ENCODE assay signal across 8 cellular contexts in genomic region chr11:61477734-61478148, GRCh38. TPM values are rescaled to one million over a fixed set of nuclear protein-coding genes. Genes with fewer than 3 reads are reported as not detected.
A peak's percentile ranks its signal among the peaks of the same experiment; 100 is the strongest.
DNase-seq lines count a peak whose midpoint lies in the region; ATAC-seq, FAIRE-seq and TF ChIP-seq lines count a peak whose summit lies in the region.

No MANE protein-coding gene starts in this region.

- no peak overlapping the region for H3K4me3 Mint-ChIP-seq in T-helper 2 cell treated with Interferon-gamma antibody and Interleukin-4, amounts not matched to agents 5 μg/mL and 100 μg/mL, for 36 hours

- in situ Hi-C loops in K562 (cut with MboI), result no loop called here

- no TSS peak for BruUV-seq in K562 (replicated peaks; lab: Mats Ljungman, UMichigan)

- H3K9me1 ChIP-seq in K562 (ENCODE audit: control insufficient read depth, insufficient read depth, low read length), result no peaks in the 10 kb centered on the region

- H4K20me1 ChIP-seq in K562 (replicated peaks; ENCODE audit: control insufficient read depth, insufficient read depth, low read length), result peaks cover 9% of the 10 kb centered on the region; the same call in 1 of the 2 replicates

- POLR2A ChIA-PET in K562 (lab: Yijun Ruan, JAX), result no interaction called here

- intact Hi-C loops in Right ventricle myocardium inferior (cut with DNase I) (loop anchor here (1.0 to 2.0 kb wide), 4 partner anchors 29 to 161 kb away; no protein-coding TSS in a partner anchor), cardiac septum (cut with DNase I) (loop anchor here (2.0 to 10.0 kb wide), 5 partner anchors 39 to 247 kb away; no protein-coding TSS in a partner anchor), K562 (cut with micrococcal nuclease) (loop anchor here (1.0 to 2.0 kb wide), 2 partner anchors 40 to 161 kb away; no protein-coding TSS in a partner anchor), left colon (cut with DNase I, micrococcal nuclease) (loop anchor here (2.0 to 10.0 kb wide), 2 partner anchors 39 to 157 kb away; no protein-coding TSS in a partner anchor)

- ATAC-seq in Right ventricle myocardium inferior, result no peak
- ATAC-seq in K562, result peak; percentile 59
- peak; percentile 17 for ATAC-seq in left colon
- ATAC-seq in HG02870 (IDR thresholded peaks at IDR 0.05; ENCODE audit: unreplicated experiment), result no peak
- no peak for ATAC-seq in HG03571 (IDR thresholded peaks at IDR 0.05; ENCODE audit: unreplicated experiment)

- no peak overlapping the region for H3K27ac ChIP-seq in K562 (ENCODE audit: extremely low read depth, low read depth, low read length)

- WGBS in K562 (ENCODE audit: insufficient coverage, low coverage, missing lambda C conversion rate), result 0% methylated on average over 15 of the region's 18 CpGs

- no peaks in the 10 kb centered on the region for H3K36me3 ChIP-seq in K562 (ENCODE audit: control insufficient read depth, insufficient read depth, low read length)

- H2AFZ ChIP-seq in K562 (ENCODE audit: low read depth, low read length), result no peak overlapping the region

- no peak for TF ChIP-seq EP300 in K562 (IDR thresholded peaks at IDR 0.05; ENCODE audit: low read length)

- H3K27ac Mint-ChIP-seq in T-helper 2 cell treated with Interferon-gamma antibody and Interleukin-4, amounts not matched to agents 5 μg/mL and 100 μg/mL, for 36 hours, result no peak overlapping the region

- FAIRE-seq in K562 (lab: Jason Lieb, UNC), result peak; percentile 70

- peaks cover 11 to 33% of the 10 kb centered on the region in 2 experiments; a peak in 4 of 5 replicates for H3K27me3 ChIP-seq in K562 (ENCODE audit: control insufficient read depth in 2 of 2, insufficient read depth in 2 of 2, low read length in 2 of 2)

- TF ChIP-seq RAD21 in K562 (CRISPR knock-in tag; conservative IDR thresholded peaks at IDR 0.05 in 1 of 2, IDR thresholded peaks at IDR 0.05 in 1 of 2), result peak; percentile 75 to 86

- no peak for TF ChIP-seq POLR2A in K562 (conservative IDR thresholded peaks at IDR 0.05)

- H3K4me1 ChIP-seq in K562 (replicated peaks in 1 of 2; ENCODE audit: control insufficient read depth in 2 of 2, insufficient read depth in 2 of 2, low read length in 2 of 2), result peaks cover 0 to 26% of the 10 kb centered on the region in 2 experiments; a peak in 3 of 5 replicates

- CTCF ChIA-PET in K562 (lab: Yijun Ruan, JAX; ENCODE audit: low intra/inter-chr PET ratio), result interaction anchor here (0.5 to 2.2 kb wide), 4 partner anchors 39 to 204 kb away, joined by 4 to 23 read pairs (median 4); partner anchors contain the start of gene SYT7

- no peaks in the 10 kb centered on the region for H3K4me1 Mint-ChIP-seq in T-helper 2 cell treated with Interferon-gamma antibody and Interleukin-4, amounts not matched to agents 5 μg/mL and 100 μg/mL, for 36 hours (ENCODE audit: low read depth)

- H3K36me3 Mint-ChIP-seq in T-helper 2 cell treated with Interferon-gamma antibody and Interleukin-4, amounts not matched to agents 5 μg/mL and 100 μg/mL, for 36 hours (ENCODE audit: low read depth), result peaks cover 4% of the 10 kb centered on the region

- DNase-seq in Right ventricle myocardium inferior (ENCODE audit: missing footprints) (peak; percentile 78), cardiac septum (ENCODE audit: low spot score) (no peak), K562 (ENCODE audit: extremely low read depth in 1 of 4, low spot score in 3 of 4) (peak; percentile 65 to 82 (median 78)), left colon (peak in 1 of 2 donors; percentile 52)
- DNase-seq in T-helper 2 cell treated with Interferon-gamma antibody and Interleukin-4, amounts not matched to agents 5 μg/mL and 100 μg/mL, for 36 hours (ENCODE audit: low spot score), result peak; percentile 27
- DNase-seq in stimulated activated CD4-positive, alpha-beta T cell treated with anti-CD3 and anti-CD28 coated beads, TNF-alpha, amount 100 ng/mL, for 4 hours (ENCODE audit: low read depth in 3 of 3), result peak; percentile 21 to 31 (median 28)

- no peak overlapping the region for H3K4me3 ChIP-seq in K562

- H3K9ac ChIP-seq in K562 (ENCODE audit: insufficient read depth in 1 of 2, low read depth in 2 of 2, low read length in 2 of 2), result no peak overlapping the region

- peak; percentile 87 to 90 (median 89) for TF ChIP-seq CTCF in K562 (IDR thresholded peaks at IDR 0.05 in 2 of 3, conservative IDR thresholded peaks at IDR 0.05 in 1 of 3; ENCODE audit: insufficient read depth in 2 of 3, low read depth in 1 of 3, low read length in 3 of 3)

- H3K27me3 Mint-ChIP-seq in T-helper 2 cell treated with Interferon-gamma antibody and Interleukin-4, amounts not matched to agents 5 μg/mL and 100 μg/mL, for 36 hours (ENCODE audit: low read depth), result no peaks in the 10 kb centered on the region

- no peak overlapping the region for H3K4me2 ChIP-seq in K562 (ENCODE audit: insufficient read depth, low read length)

- H3K9me3 Mint-ChIP-seq in T-helper 2 cell treated with Interferon-gamma antibody and Interleukin-4, amounts not matched to agents 5 μg/mL and 100 μg/mL, for 36 hours, result no peaks in the 10 kb centered on the region

- no peaks in the 10 kb centered on the region for H3K79me2 ChIP-seq in K562 (ENCODE audit: control insufficient read depth, insufficient read depth, low read length)

- H3K9me3 ChIP-seq in K562 (replicated peaks; ENCODE audit: control insufficient read depth, insufficient read depth, low read depth, low read length), result no peaks in the 10 kb centered on the region

TF ChIP-seq in K562, 482 proteins besides CTCF, POLR2A, EP300 and RAD21 (continues in another document):
- TF ChIP-seq U2AF1 (optimal IDR thresholded peaks at IDR 0.05; ENCODE audit: low read depth, low read length), result no peak

RNA-seq across cellular contexts. Expression of gene LRRC10B, which starts 30.8 kb away (rescaled TPM):
- total RNA-seq in Right ventricle myocardium inferior, result 0.60 TPM
- 0.65 TPM for total RNA-seq in cardiac septum
- not detected in 2 replicates for total RNA-seq in K562 (2011; cell fraction: chromatin; rRNA removed; ENCODE audit: low replicate concordance)
- total RNA-seq in K562 (2011; cell fraction: nucleolus; rRNA removed), result 0.17 TPM in 1 of 2 replicates, not detected in the other
- total RNA-seq in K562 (2011; cell fraction: nucleoplasm; rRNA removed), result not detected in 2 replicates
- total RNA-seq in K562 (2014; rRNA removed), result not detected in 2 replicates
- total RNA-seq in K562 (2014; rRNA removed; fragmentation: Illumina TruSeq; extraction: Trizol), result not detected in 2 replicates
- total RNA-seq in K562 (2015; rRNA removed; fragmentation: Illumina TruSeq; extraction: Trizol), result 0.11 TPM in 1 of 2 replicates, not detected in the other
- not detected in 2 replicates for total RNA-seq in K562 (2021)
- 0.04 TPM in 1 of 2 replicates, not detected in the other for polyA plus RNA-seq in K562 (2011; rRNA removed)
- polyA plus RNA-seq in K562 (2011; cell fraction: cytosol; rRNA removed), result 0.03 and 0.07 TPM in 2 replicates
- polyA plus RNA-seq in K562 (2011; cell fraction: nucleus; rRNA removed), result 0.04 and 0.07 TPM in 2 replicates
- 0.06 TPM in 1 of 2 replicates, not detected in the other for polyA plus RNA-seq in K562 (2012)
- not detected in 2 replicates for polyA plus RNA-seq in K562 (2014; fragmentation: Illumina TruSeq; extraction: Trizol)
- not detected for polyA plus RNA-seq in K562 (2014; fragmentation: Nextera tagmentation; extraction: Ambion mirVana)
- polyA plus RNA-seq in K562 (2014; rRNA removed), result not detected in 2 replicates
- not detected in 2 replicates for polyA minus RNA-seq in K562 (2011; rRNA and poly(A)+ RNA removed)
- polyA minus RNA-seq in K562 (2011; cell fraction: cytosol; rRNA and poly(A)+ RNA removed), result not detected in 2 replicates
- 0.11 TPM in 1 of 2 replicates, not detected in the other for polyA minus RNA-seq in K562 (2011; cell fraction: nucleus; rRNA and poly(A)+ RNA removed)
- total RNA-seq in left colon, result under 1 TPM; 0.61 to 0.75 TPM

RNA-seq across cellular contexts. Expression of gene SDHAF2, which starts 47.8 kb away (rescaled TPM):
- total RNA-seq in Right ventricle myocardium inferior (36.8 TPM), cardiac septum (27.9 TPM), K562 (2014; rRNA removed) (27.6 and 51.6 TPM in 2 replicates), K562 (2014; rRNA removed; fragmentation: Illumina TruSeq; extraction: Trizol) (23.1 and 24.9 TPM in 2 replicates), K562 (2015; rRNA removed; fragmentation: Illumina TruSeq; extraction: Trizol) (21.2 and 24.1 TPM in 2 replicates), K562 (2021) (34.8 and 39.4 TPM in 2 replicates), left colon (10 to 100 TPM; 33.4 to 39.2 TPM)
- total RNA-seq in K562 (2011; cell fraction: chromatin; rRNA removed; ENCODE audit: low replicate concordance), result 127 and 189 TPM in 2 replicates
- 134 and 143 TPM in 2 replicates for total RNA-seq in K562 (2011; cell fraction: nucleolus; rRNA removed)
- total RNA-seq in K562 (2011; cell fraction: nucleoplasm; rRNA removed), result 150 and 151 TPM in 2 replicates
- polyA plus RNA-seq in K562 (2011; rRNA removed) (82.2 and 86.3 TPM in 2 replicates), K562 (2014; fragmentation: Illumina TruSeq; extraction: Trizol) (30.7 and 40.4 TPM in 2 replicates), K562 (2014; fragmentation: Nextera tagmentation; extraction: Ambion mirVana) (100 to 1,000 TPM; 140 to 144 TPM), K562 (2014; rRNA removed) (48.0 and 55.9 TPM in 2 replicates)
- polyA plus RNA-seq in K562 (2011; cell fraction: cytosol; rRNA removed), result 87.4 and 110 TPM in 2 replicates
- 55.5 and 62.3 TPM in 2 replicates for polyA plus RNA-seq in K562 (2011; cell fraction: nucleus; rRNA removed)
- polyA plus RNA-seq in K562 (2012), result 33.3 and 41.9 TPM in 2 replicates
- 66.7 and 73.9 TPM in 2 replicates for polyA minus RNA-seq in K562 (2011; rRNA and poly(A)+ RNA removed)
- 17.1 and 42.7 TPM in 2 replicates for polyA minus RNA-seq in K562 (2011; cell fraction: cytosol; rRNA and poly(A)+ RNA removed)
- 38.0 and 52.3 TPM in 2 replicates for polyA minus RNA-seq in K562 (2011; cell fraction: nucleus; rRNA and poly(A)+ RNA removed)

RNA-seq across cellular contexts. Expression of gene CPSF7, which starts 48.0 kb away (rescaled TPM):
- 36.5 TPM for total RNA-seq in Right ventricle myocardium inferior
- total RNA-seq in cardiac septum, result 40.1 TPM
- total RNA-seq in K562 (2011; cell fraction: chromatin; rRNA removed; ENCODE audit: low replicate concordance), result 141 and 152 TPM in 2 replicates
- total RNA-seq in K562 (2011; cell fraction: nucleolus; rRNA removed), result 67.6 and 78.9 TPM in 2 replicates
- total RNA-seq in K562 (2011; cell fraction: nucleoplasm; rRNA removed), result 105 and 139 TPM in 2 replicates
- total RNA-seq in K562 (2014; rRNA removed), result 24.3 and 24.8 TPM in 2 replicates
- total RNA-seq in K562 (2014; rRNA removed; fragmentation: Illumina TruSeq; extraction: Trizol), result 45.1 and 45.5 TPM in 2 replicates
- 43.9 and 44.1 TPM in 2 replicates for total RNA-seq in K562 (2015; rRNA removed; fragmentation: Illumina TruSeq; extraction: Trizol)
- total RNA-seq in K562 (2021), result 82.9 and 84.6 TPM in 2 replicates
- polyA plus RNA-seq in K562 (2011; rRNA removed), result 37.5 and 60.4 TPM in 2 replicates
- 51.1 and 98.0 TPM in 2 replicates for polyA plus RNA-seq in K562 (2011; cell fraction: cytosol; rRNA removed)
- polyA plus RNA-seq in K562 (2011; cell fraction: nucleus; rRNA removed), result 121 and 160 TPM in 2 replicates
- 70.9 and 87.0 TPM in 2 replicates for polyA plus RNA-seq in K562 (2012)
- polyA plus RNA-seq in K562 (2014; fragmentation: Illumina TruSeq; extraction: Trizol), result 89.1 and 104 TPM in 2 replicates
- 10 to 100 TPM; 14.8 to 46.8 TPM for polyA plus RNA-seq in K562 (2014; fragmentation: Nextera tagmentation; extraction: Ambion mirVana)
- polyA plus RNA-seq in K562 (2014; rRNA removed), result 42.4 and 45.7 TPM in 2 replicates
- 45.5 and 47.8 TPM in 2 replicates for polyA minus RNA-seq in K562 (2011; rRNA and poly(A)+ RNA removed)
- polyA minus RNA-seq in K562 (2011; cell fraction: cytosol; rRNA and poly(A)+ RNA removed), result 32.9 and 61.4 TPM in 2 replicates
- polyA minus RNA-seq in K562 (2011; cell fraction: nucleus; rRNA and poly(A)+ RNA removed), result 37.4 and 50.1 TPM in 2 replicates
- total RNA-seq in left colon, result 10 to 100 TPM; 58.1 to 59.0 TPM

Comparison
In these comparisons a context has a peak if more than half of its experiments do, and no peak if none do; other contexts are left out.
1. ATAC-seq: peak in K562 (single experiment) and left colon (single experiment); none in Right ventricle myocardium inferior (single experiment), HG02870 (single experiment) and HG03571 (single experiment).